ENCODE assay signal across 2 cellular contexts in genomic region chr16:80912651-80913050, GRCh38.
TF ChIP-seq lines count a peak whose summit lies in the region.

No MANE protein-coding gene starts in this region.

TF ChIP-seq in HepG2, 621 proteins besides CTCF, POLR2A, EP300 and RAD21:
- TF ChIP-seq NR3C1 (CRISPR knock-in tag; IDR thresholded peaks at IDR 0.05) (no peak), ZNF12 (CRISPR knock-in tag; IDR thresholded peaks at IDR 0.05) (no peak), ZNF512 (CRISPR knock-in tag; IDR thresholded peaks at IDR 0.05) (no peak), TOPORS (CRISPR knock-in tag; IDR thresholded peaks at IDR 0.05) (no peak), SSRP1 (CRISPR knock-in tag; IDR thresholded peaks at IDR 0.05) (no peak), ZNF501 (CRISPR knock-in tag; IDR thresholded peaks at IDR 0.05) (no peak), ZBTB7B (CRISPR knock-in tag; IDR thresholded peaks at IDR 0.05) (no peak), NFAT5 (CRISPR knock-in tag; IDR thresholded peaks at IDR 0.05) (no peak), DNMT1 (CRISPR knock-in tag; IDR thresholded peaks at IDR 0.05) (no peak), ZNF720 (CRISPR knock-in tag; IDR thresholded peaks at IDR 0.05) (no peak)
- TF ChIP-seq, protein P1, sequence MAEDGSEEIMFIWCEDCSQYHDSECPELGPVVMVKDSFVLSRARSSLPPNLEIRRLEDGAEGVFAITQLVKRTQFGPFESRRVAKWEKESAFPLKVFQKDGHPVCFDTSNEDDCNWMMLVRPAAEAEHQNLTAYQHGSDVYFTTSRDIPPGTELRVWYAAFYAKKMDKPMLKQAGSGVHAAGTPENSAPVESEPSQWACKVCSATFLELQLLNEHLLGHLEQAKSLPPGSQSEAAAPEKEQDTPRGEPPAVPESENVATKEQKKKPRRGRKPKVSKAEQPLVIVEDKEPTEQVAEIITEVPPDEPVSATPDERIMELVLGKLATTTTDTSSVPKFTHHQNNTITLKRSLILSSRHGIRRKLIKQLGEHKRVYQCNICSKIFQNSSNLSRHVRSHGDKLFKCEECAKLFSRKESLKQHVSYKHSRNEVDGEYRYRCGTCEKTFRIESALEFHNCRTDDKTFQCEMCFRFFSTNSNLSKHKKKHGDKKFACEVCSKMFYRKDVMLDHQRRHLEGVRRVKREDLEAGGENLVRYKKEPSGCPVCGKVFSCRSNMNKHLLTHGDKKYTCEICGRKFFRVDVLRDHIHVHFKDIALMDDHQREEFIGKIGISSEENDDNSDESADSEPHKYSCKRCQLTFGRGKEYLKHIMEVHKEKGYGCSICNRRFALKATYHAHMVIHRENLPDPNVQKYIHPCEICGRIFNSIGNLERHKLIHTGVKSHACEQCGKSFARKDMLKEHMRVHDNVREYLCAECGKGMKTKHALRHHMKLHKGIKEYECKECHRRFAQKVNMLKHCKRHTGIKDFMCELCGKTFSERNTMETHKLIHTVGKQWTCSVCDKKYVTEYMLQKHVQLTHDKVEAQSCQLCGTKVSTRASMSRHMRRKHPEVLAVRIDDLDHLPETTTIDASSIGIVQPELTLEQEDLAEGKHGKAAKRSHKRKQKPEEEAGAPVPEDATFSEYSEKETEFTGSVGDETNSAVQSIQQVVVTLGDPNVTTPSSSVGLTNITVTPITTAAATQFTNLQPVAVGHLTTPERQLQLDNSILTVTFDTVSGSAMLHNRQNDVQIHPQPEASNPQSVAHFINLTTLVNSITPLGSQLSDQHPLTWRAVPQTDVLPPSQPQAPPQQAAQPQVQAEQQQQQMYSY (CRISPR knock-in tag; IDR thresholded peaks at IDR 0.05), result no peak
- TF ChIP-seq, protein P2, sequence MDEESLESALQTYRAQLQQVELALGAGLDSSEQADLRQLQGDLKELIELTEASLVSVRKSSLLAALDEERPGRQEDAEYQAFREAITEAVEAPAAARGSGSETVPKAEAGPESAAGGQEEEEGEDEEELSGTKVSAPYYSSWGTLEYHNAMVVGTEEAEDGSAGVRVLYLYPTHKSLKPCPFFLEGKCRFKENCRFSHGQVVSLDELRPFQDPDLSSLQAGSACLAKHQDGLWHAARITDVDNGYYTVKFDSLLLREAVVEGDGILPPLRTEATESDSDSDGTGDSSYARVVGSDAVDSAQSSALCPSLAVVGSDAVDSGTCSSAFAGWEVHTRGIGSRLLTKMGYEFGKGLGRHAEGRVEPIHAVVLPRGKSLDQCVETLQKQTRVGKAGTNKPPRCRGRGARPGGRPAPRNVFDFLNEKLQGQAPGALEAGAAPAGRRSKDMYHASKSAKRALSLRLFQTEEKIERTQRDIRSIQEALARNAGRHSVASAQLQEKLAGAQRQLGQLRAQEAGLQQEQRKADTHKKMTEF (CRISPR knock-in tag; IDR thresholded peaks at IDR 0.05), result no peak
- TF ChIP-seq, protein P3, sequence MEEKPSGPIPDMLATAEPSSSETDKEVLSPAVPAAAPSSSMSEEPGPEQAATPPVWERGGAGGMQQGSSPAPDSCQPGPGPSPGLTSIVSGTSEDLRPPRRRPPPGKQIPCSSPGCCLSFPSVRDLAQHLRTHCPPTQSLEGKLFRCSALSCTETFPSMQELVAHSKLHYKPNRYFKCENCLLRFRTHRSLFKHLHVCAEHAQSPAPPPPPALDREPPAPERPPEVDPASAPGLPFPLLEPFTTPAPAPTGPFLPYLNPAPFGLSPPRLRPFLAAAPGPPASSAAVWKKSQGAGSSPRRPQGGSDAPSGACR (CRISPR knock-in tag; IDR thresholded peaks at IDR 0.05), result no peak

TF ChIP-seq in HEK293T, 16 proteins besides CTCF, POLR2A, EP300 and RAD21:
- TF ChIP-seq FOXK2 (IDR thresholded peaks at IDR 0.05) (no peak), ARNT (IDR thresholded peaks at IDR 0.05) (no peak), SUZ12 (IDR thresholded peaks at IDR 0.05) (no peak), SP1 (IDR thresholded peaks at IDR 0.05) (no peak)
